Comparison of ENCODE assay signal across 1 cellular context in genomic region chr19:38676023-38676877, GRCh38.
A peak's percentile ranks its signal among the peaks of the same experiment; 100 is the strongest.
TF ChIP-seq lines count a peak whose summit lies in the region.

No MANE protein-coding gene starts in this region.

TF ChIP-seq in K562, 482 proteins besides CTCF, POLR2A, EP300 and RAD21 (continued from another document and continues in another):
- TF ChIP-seq ZBTB40 (IDR thresholded peaks at IDR 0.05) (peak; percentile 24; the same call in 1 of the 2 replicates), ZBTB40 (CRISPR knock-in tag; IDR thresholded peaks at IDR 0.05) (no peak), PRDM10 (IDR thresholded peaks at IDR 0.05; ENCODE audit: partially characterized antibody) (peak; percentile 58), SMARCA4 (IDR thresholded peaks at IDR 0.05) (peak; percentile 100), BMI1 (IDR thresholded peaks at IDR 0.05; ENCODE audit: low read length) (no peak), DMBX1 (CRISPR knock-in tag; IDR thresholded peaks at IDR 0.05; ENCODE audit: borderline replicate concordance) (no peak; the same call in none of the 2 replicates), MTF1 (CRISPR knock-in tag; IDR thresholded peaks at IDR 0.05; ENCODE audit: borderline replicate concordance) (no peak), ZBTB12 (CRISPR knock-in tag; IDR thresholded peaks at IDR 0.05) (no peak), IRF1 (CRISPR knock-in tag; IDR thresholded peaks at IDR 0.05; ENCODE audit: borderline replicate concordance) (no peak), PPARD (CRISPR knock-in tag; IDR thresholded peaks at IDR 0.05) (no peak), CTCFL (IDR thresholded peaks at IDR 0.05; ENCODE audit: borderline replicate concordance, insufficient read depth, low read depth, low read length, poor library complexity, severe bottlenecking) (no peak), ZNF280B (CRISPR knock-in tag; IDR thresholded peaks at IDR 0.05) (no peak), ZHX1 (conservative IDR thresholded peaks at IDR 0.05; ENCODE audit: low read length) (no peak), ZNF263 (CRISPR knock-in tag; IDR thresholded peaks at IDR 0.05; ENCODE audit: borderline replicate concordance) (peak; percentile 64; the same call in 1 of the 2 replicates), MEF2A (IDR thresholded peaks at IDR 0.05; ENCODE audit: control insufficient read depth, low read depth, low read length) (peak; percentile 29; the same call in 1 of the 2 replicates), ZKSCAN1 (IDR thresholded peaks at IDR 0.05; ENCODE audit: low read depth, low read length) (no peak; the same call in 1 of the 2 replicates), ETS2 (tag; IDR thresholded peaks at IDR 0.05; ENCODE audit: borderline replicate concordance, poor library complexity, severe bottlenecking) (no peak), ZNF324 (CRISPR knock-in tag; IDR thresholded peaks at IDR 0.05) (no peak), ZBTB49 (CRISPR knock-in tag; IDR thresholded peaks at IDR 0.05; ENCODE audit: borderline replicate concordance) (no peak), ZBED1 (IDR thresholded peaks at IDR 0.05) (peak; percentile 63; the same call in 1 of the 2 replicates), MEIS2 (IDR thresholded peaks at IDR 0.05; ENCODE audit: partially characterized antibody) (peak; percentile 56), ZBTB7A (IDR thresholded peaks at IDR 0.05; ENCODE audit: borderline replicate concordance, control insufficient read depth, low read depth, low read length) (peak; percentile 94), XRCC5 (IDR thresholded peaks at IDR 0.05; ENCODE audit: low read depth, low read length) (no peak; the same call in 1 of the 2 replicates), PURB (CRISPR knock-in tag; IDR thresholded peaks at IDR 0.05; ENCODE audit: low read depth) (no peak), ATF7 (IDR thresholded peaks at IDR 0.05) (peak; percentile 85), TFAP4 (CRISPR knock-in tag; IDR thresholded peaks at IDR 0.05; ENCODE audit: borderline replicate concordance) (peak; percentile 88), ZNF41 (CRISPR knock-in tag; conservative IDR thresholded peaks at IDR 0.05) (no peak), ZNF644 (tag; IDR thresholded peaks at IDR 0.05; ENCODE audit: low read depth) (no peak)
